Comparison of ENCODE assay signal across 1 cellular context in the genomic region with DNA sequence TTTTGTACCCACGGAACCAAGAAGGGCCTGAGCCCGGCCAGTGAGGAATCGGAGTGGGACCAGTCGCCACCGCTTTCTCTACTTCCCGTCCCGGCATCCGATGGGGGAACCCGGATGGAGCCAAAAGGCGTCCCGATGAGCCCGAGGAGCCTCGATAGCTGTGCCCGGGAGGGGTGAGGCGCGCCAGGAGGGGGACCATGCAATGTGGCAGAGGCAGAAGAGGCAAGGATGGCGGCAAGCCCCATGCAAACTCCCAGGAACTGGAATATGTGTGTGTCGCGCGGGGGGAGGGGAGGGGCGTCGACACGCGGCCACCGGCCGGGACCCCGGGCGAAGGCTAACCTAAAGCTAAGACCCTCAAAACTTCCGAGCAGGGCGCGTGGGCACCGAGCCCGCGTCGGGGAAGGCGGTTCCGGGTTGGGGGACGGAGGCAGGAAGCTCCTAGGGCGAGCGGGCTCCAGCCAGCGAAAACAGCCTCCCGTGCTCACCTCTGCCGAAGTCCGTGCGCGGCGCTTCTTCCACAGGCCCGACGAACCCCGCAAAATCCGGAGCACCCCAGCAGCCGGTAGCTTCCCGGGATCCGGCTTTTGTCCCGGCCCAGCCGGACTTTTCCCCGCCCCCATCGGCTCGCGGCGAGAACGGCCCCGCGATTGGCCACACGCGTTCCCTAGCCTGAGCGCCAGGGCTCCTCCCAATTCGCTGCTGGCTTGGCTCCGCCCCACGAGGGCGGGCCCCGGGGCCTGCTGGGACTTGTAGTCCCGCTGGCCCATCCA.
TF ChIP-seq lines count a peak whose summit lies in the region.

Gene ACLY, minus strand, starts transcription at position 560 of the 773 bp plus-strand sequence. CDS start 5,078 bp downstream, outside the sequence.

TF ChIP-seq in WTC11, 78 proteins besides CTCF, POLR2A, EP300 and RAD21 (continued from another document and continues in another):
- no peak for TF ChIP-seq ESRRA (CRISPR knock-in tag; IDR thresholded peaks at IDR 0.05; ENCODE audit: borderline replicate concordance)
- peak; percentile 21; the same call in 1 of the 2 replicates for TF ChIP-seq TEAD1 (CRISPR knock-in tag; IDR thresholded peaks at IDR 0.05)
- TF ChIP-seq, protein P1, sequence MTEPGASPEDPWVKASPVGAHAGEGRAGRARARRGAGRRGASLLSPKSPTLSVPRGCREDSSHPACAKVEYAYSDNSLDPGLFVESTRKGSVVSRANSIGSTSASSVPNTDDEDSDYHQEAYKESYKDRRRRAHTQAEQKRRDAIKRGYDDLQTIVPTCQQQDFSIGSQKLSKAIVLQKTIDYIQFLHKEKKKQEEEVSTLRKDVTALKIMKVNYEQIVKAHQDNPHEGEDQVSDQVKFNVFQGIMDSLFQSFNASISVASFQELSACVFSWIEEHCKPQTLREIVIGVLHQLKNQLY (CRISPR knock-in tag; IDR thresholded peaks at IDR 0.05), result no peak
- TF ChIP-seq MAX (CRISPR knock-in tag; IDR thresholded peaks at IDR 0.05), result peak; percentile 49; the same call in 1 of the 2 replicates
- TF ChIP-seq JUN (CRISPR knock-in tag; IDR thresholded peaks at IDR 0.05), result 0 out of 2 replicates have a peak, but pooled peaks have one; percentile 7
- no peak for TF ChIP-seq ATF3 (CRISPR knock-in tag; conservative IDR thresholded peaks at IDR 0.05)
- TF ChIP-seq TCF7 (CRISPR knock-in tag; IDR thresholded peaks at IDR 0.05; ENCODE audit: low read depth), result no peak
- TF ChIP-seq NR1H2 (CRISPR knock-in tag; IDR thresholded peaks at IDR 0.05), result no peak
- TF ChIP-seq ZNF138 (CRISPR knock-in tag; conservative IDR thresholded peaks at IDR 0.05), result no peak
- no peak for TF ChIP-seq E2F1 (CRISPR knock-in tag; IDR thresholded peaks at IDR 0.05)
- no peak for TF ChIP-seq CBFB (CRISPR knock-in tag; IDR thresholded peaks at IDR 0.05; ENCODE audit: low read depth)
- no peak for TF ChIP-seq MYBL2 (CRISPR knock-in tag; IDR thresholded peaks at IDR 0.05)
- TF ChIP-seq, protein P2, sequence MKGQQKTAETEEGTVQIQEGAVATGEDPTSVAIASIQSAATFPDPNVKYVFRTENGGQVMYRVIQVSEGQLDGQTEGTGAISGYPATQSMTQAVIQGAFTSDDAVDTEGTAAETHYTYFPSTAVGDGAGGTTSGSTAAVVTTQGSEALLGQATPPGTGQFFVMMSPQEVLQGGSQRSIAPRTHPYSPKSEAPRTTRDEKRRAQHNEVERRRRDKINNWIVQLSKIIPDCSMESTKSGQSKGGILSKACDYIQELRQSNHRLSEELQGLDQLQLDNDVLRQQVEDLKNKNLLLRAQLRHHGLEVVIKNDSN (CRISPR knock-in tag; IDR thresholded peaks at IDR 0.05), result no peak; the same call in 1 of the 2 replicates
- TF ChIP-seq NFE2L1 (CRISPR knock-in tag; IDR thresholded peaks at IDR 0.05), result no peak
- TF ChIP-seq, protein P3, sequence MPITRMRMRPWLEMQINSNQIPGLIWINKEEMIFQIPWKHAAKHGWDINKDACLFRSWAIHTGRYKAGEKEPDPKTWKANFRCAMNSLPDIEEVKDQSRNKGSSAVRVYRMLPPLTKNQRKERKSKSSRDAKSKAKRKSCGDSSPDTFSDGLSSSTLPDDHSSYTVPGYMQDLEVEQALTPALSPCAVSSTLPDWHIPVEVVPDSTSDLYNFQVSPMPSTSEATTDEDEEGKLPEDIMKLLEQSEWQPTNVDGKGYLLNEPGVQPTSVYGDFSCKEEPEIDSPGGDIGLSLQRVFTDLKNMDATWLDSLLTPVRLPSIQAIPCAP (CRISPR knock-in tag; IDR thresholded peaks at IDR 0.05), result 0 out of 2 replicates have a peak, but pooled peaks have one; percentile 26
- TF ChIP-seq GABPB1 (CRISPR knock-in tag; IDR thresholded peaks at IDR 0.05), result no peak; the same call in 1 of the 2 replicates
- TF ChIP-seq, protein P4, sequence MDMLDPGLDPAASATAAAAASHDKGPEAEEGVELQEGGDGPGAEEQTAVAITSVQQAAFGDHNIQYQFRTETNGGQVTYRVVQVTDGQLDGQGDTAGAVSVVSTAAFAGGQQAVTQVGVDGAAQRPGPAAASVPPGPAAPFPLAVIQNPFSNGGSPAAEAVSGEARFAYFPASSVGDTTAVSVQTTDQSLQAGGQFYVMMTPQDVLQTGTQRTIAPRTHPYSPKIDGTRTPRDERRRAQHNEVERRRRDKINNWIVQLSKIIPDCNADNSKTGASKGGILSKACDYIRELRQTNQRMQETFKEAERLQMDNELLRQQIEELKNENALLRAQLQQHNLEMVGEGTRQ (CRISPR knock-in tag; IDR thresholded peaks at IDR 0.05), result peak; percentile 68; the same call in 1 of the 2 replicates
- peak; percentile 62; the same call in 1 of the 2 replicates for TF ChIP-seq PREB (CRISPR knock-in tag; IDR thresholded peaks at IDR 0.05; ENCODE audit: borderline replicate concordance)
- no peak for TF ChIP-seq ZNF219 (CRISPR knock-in tag; IDR thresholded peaks at IDR 0.05; ENCODE audit: borderline replicate concordance)
- no peak for TF ChIP-seq ZNF281 (CRISPR knock-in tag; IDR thresholded peaks at IDR 0.05)
- TF ChIP-seq RORB (CRISPR knock-in tag; IDR thresholded peaks at IDR 0.05), result no peak
- TF ChIP-seq E2F5 (CRISPR knock-in tag; IDR thresholded peaks at IDR 0.05), result no peak
- TF ChIP-seq SMAD4 (CRISPR knock-in tag; IDR thresholded peaks at IDR 0.05), result no peak
- no peak for TF ChIP-seq FOXJ3 (CRISPR knock-in tag; IDR thresholded peaks at IDR 0.05; ENCODE audit: borderline replicate concordance)
- TF ChIP-seq NFYB (CRISPR knock-in tag; conservative IDR thresholded peaks at IDR 0.05; ENCODE audit: low read depth), result peak; percentile 54; the same call in 1 of the 2 replicates
- TF ChIP-seq FOXP4 (CRISPR knock-in tag; IDR thresholded peaks at IDR 0.05), result peak; percentile 41; the same call in 1 of the 2 replicates
- TF ChIP-seq ATF2 (CRISPR knock-in tag; IDR thresholded peaks at IDR 0.05; ENCODE audit: borderline replicate concordance, low read depth), result no peak
- no peak for TF ChIP-seq ZNF671 (CRISPR knock-in tag; IDR thresholded peaks at IDR 0.05)
- no peak for TF ChIP-seq ZNF532 (CRISPR knock-in tag; IDR thresholded peaks at IDR 0.05; ENCODE audit: borderline replicate concordance)
- no peak for TF ChIP-seq ZMAT4 (CRISPR knock-in tag; IDR thresholded peaks at IDR 0.05)
